In genomic region chr5:178114325-178115135, GRCh38 we compare ENCODE assay signal across 8 cellular contexts. TPM values are rescaled to one million over a fixed set of nuclear protein-coding genes. Genes with fewer than 3 reads are reported as not detected.
DNase-seq lines count a peak whose midpoint lies in the region; ATAC-seq and TF ChIP-seq lines count a peak whose summit lies in the region.

No MANE protein-coding gene starts in this region.

- POLR2A ChIA-PET in SK-N-SH (lab: Yijun Ruan, JAX), result interaction anchor here (0.9 kb wide), 1 partner anchor 17 kb away, joined by 3 read pairs; the partner anchor contains the start of gene RMND5B

- H2AK5ac ChIP-seq in neuronal stem cell (ENCODE audit: low read depth, low read length), result peak overlapping the region; percentile 85

- CTCF ChIA-PET in SK-N-SH (lab: Yijun Ruan, JAX), result interaction anchor here (0.9 to 5.5 kb wide), 4 partner anchors 24 to 50 kb away, joined by 3 to 21 read pairs (median 4); no protein-coding TSS in a partner anchor

- H2AFZ ChIP-seq in SK-N-SH (ENCODE audit: low read depth), result 0 out of 2 replicates have a peak overlapping the region, but pooled peaks have one; percentile 56
- peak overlapping the region; percentile 97 for H2AFZ ChIP-seq in neuronal stem cell (ENCODE audit: low read length)

- no peak for TF ChIP-seq CTCF in SK-N-SH (IDR thresholded peaks at IDR 0.05)
- TF ChIP-seq CTCF in ovary (IDR thresholded peaks at IDR 0.05), result no peak
- TF ChIP-seq CTCF in thyroid gland (IDR thresholded peaks at IDR 0.05), result no peak

- intact Hi-C loops in ovary (cut with DNase I) (loop anchor here in 1 of 4 donors (10.0 kb wide), 1 partner anchor 290 kb away; no protein-coding TSS in a partner anchor), thyroid gland (cut with DNase I) (no loop called here)

- no peak for TF ChIP-seq EP300 in SK-N-SH (IDR thresholded peaks at IDR 0.05; ENCODE audit: borderline replicate concordance in 1 of 2, low read depth in 1 of 2, low read length in 1 of 2)
- no peak for TF ChIP-seq EP300 in ovary (IDR thresholded peaks at IDR 0.05)

- no peak for ATAC-seq in SK-N-SH treated with all-trans-retinoic acid at 6 μM for 48 hours
- no peak for ATAC-seq in GM21723 (IDR thresholded peaks at IDR 0.05; ENCODE audit: unreplicated experiment)

- H3K18ac ChIP-seq in neuronal stem cell (ENCODE audit: low read length), result peak overlapping the region; percentile 96

- H3K23ac ChIP-seq in neuronal stem cell (ENCODE audit: low read depth, low read length, poor library complexity), result peak overlapping the region; percentile 46

- no peaks in the 10 kb centered on the region for H3F3A ChIP-seq in SK-N-SH (replicated peaks; ENCODE audit: insufficient read depth)

- H3K9me2 ChIP-seq in SK-N-SH, result no peaks in the 10 kb centered on the region

- H4K20me1 ChIP-seq in SK-N-SH (ENCODE audit: insufficient read depth), result no peaks in the 10 kb centered on the region

- peak overlapping the region; percentile 91 for H2BK12ac ChIP-seq in neuronal stem cell (ENCODE audit: low read length)

- H3K4me2 ChIP-seq in SK-N-SH (peak overlapping the region; percentile 62; the same call in 1 of the 2 replicates), neuronal stem cell (ENCODE audit: insufficient read depth, low read length, poor library complexity, severe bottlenecking) (peak overlapping the region; percentile 85)

- H3K4me3 ChIP-seq in SK-N-SH (ENCODE audit: low read depth in 2 of 2, low read length in 1 of 2), result peak overlapping the region in 1 of 2 experiments; percentile 44; a peak in 1 of 4 replicates
- peak overlapping the region; percentile 87 to 90 for H3K4me3 ChIP-seq in neuronal stem cell (ENCODE audit: low read length in 2 of 2)
- no peak overlapping the region for H3K4me3 ChIP-seq in ovary
- H3K4me3 ChIP-seq in thyroid gland (replicated peaks in 1 of 3), result peak overlapping the region in 1 of 3 donors; percentile 59

- peak overlapping the region; percentile 47 for H3K4ac ChIP-seq in neuronal stem cell (ENCODE audit: low read length)

- H3K27me3 ChIP-seq in SK-N-SH (ENCODE audit: insufficient read depth), result no peaks in the 10 kb centered on the region; the same call in 1 of the 2 replicates
- H3K27me3 ChIP-seq in neuronal stem cell (ENCODE audit: control insufficient read depth in 3 of 3, insufficient read depth in 3 of 3, low read depth in 1 of 3, low read length in 3 of 3), result no peaks in the 10 kb centered on the region
- H3K27me3 ChIP-seq in ovary, result no peaks in the 10 kb centered on the region
- no peaks in the 10 kb centered on the region for H3K27me3 ChIP-seq in thyroid gland

- H3K14ac ChIP-seq in neuronal stem cell (ENCODE audit: low read length), result peak overlapping the region; percentile 79

- H2BK5ac ChIP-seq in neuronal stem cell (ENCODE audit: low read length), result peak overlapping the region; percentile 35

- H3K79me1 ChIP-seq in neuronal stem cell (ENCODE audit: low read depth, low read length), result peaks cover 2% of the 10 kb centered on the region

- TF ChIP-seq POLR2A in ovary (IDR thresholded peaks at IDR 0.05) (no peak), thyroid gland (IDR thresholded peaks at IDR 0.05) (no peak)

- H3K27ac ChIP-seq in SK-N-SH (ENCODE audit: low read depth in 2 of 2, low read length in 1 of 2) (no peak overlapping the region), epithelial cell of prostate (peak overlapping the region; percentile 49), neuronal stem cell (replicated peaks; ENCODE audit: low read length) (peak overlapping the region; percentile 20), ovary (no peak overlapping the region), thyroid gland (peak overlapping the region in 1 of 3 donors; percentile 47)

- H3K79me2 ChIP-seq in SK-N-SH (ENCODE audit: insufficient read depth), result no peaks in the 10 kb centered on the region

- DNase-seq in SK-N-SH (no peak), epithelial cell of prostate (ENCODE audit: low read depth, low spot score) (no peak), neuronal stem cell (ENCODE audit: low spot score) (peak; percentile 40), ovary (no peak), thyroid gland (no peak)
- DNase-seq in activated CD4-positive, alpha-beta T cell treated with anti-CD3 and anti-CD28 coated beads, Interleukin-2, amount 50 U/mL, for 48 hours, result peak; percentile 33 to 53

- WGBS in SK-N-SH (ENCODE audit: low lambda C conversion rate), result 57% methylated on average over 21 of the region's 28 CpGs
- WGBS in neuronal stem cell (ENCODE audit: extremely low coverage in 2 of 2, insufficient read length in 2 of 2, insufficient replicate concordance in 1 of 2), 2 donors, result no CpG with 5 or more reads among the region's 28 CpGs
- WGBS in ovary, 3 donors, result 21 to 29% (median 23%) methylated on average over 22 to 28 of the region's 28 CpGs
- 43 to 45% methylated on average over 17 to 22 of the region's 28 CpGs for WGBS in thyroid gland, 2 donors

- no peak overlapping the region for H4K8ac ChIP-seq in neuronal stem cell (ENCODE audit: low read depth, low read length)

- no peak overlapping the region for H3K9ac ChIP-seq in SK-N-SH
- H3K9ac ChIP-seq in neuronal stem cell (ENCODE audit: low read depth, low read length, poor library complexity), result peak overlapping the region; percentile 81

- H2BK15ac ChIP-seq in neuronal stem cell (ENCODE audit: low read length), result peak overlapping the region; percentile 96

- no peaks in the 10 kb centered on the region for H3K9me3 ChIP-seq in SK-N-SH
- H3K9me3 ChIP-seq in neuronal stem cell (replicated peaks in 1 of 2; ENCODE audit: control insufficient read depth in 2 of 2, insufficient read depth in 1 of 2, low read depth in 1 of 2, low read length in 2 of 2), result peaks cover 2 to 7% of the 10 kb centered on the region in 2 donors
- no peaks in the 10 kb centered on the region for H3K9me3 ChIP-seq in ovary
- no peaks in the 10 kb centered on the region for H3K9me3 ChIP-seq in thyroid gland

- peak overlapping the region; percentile 77 for H2BK120ac ChIP-seq in neuronal stem cell (ENCODE audit: low read depth, low read length)

- H3K36me3 ChIP-seq in SK-N-SH (replicated peaks in 1 of 2; ENCODE audit: control insufficient read depth in 1 of 2, insufficient read depth in 2 of 2, low read length in 1 of 2), result no peaks in the 10 kb centered on the region
- no peaks in the 10 kb centered on the region for H3K36me3 ChIP-seq in neuronal stem cell (replicated peaks in 1 of 2; ENCODE audit: control insufficient read depth in 2 of 2, insufficient read depth in 2 of 2, low read length in 2 of 2)
- no peaks in the 10 kb centered on the region for H3K36me3 ChIP-seq in ovary
- no peaks in the 10 kb centered on the region for H3K36me3 ChIP-seq in thyroid gland

- TF ChIP-seq RAD21 in SK-N-SH (IDR thresholded peaks at IDR 0.05; ENCODE audit: low read length), result no peak

- H3K4me1 ChIP-seq in SK-N-SH (ENCODE audit: control insufficient read depth in 1 of 2, insufficient read depth in 2 of 2, low read depth in 1 of 2, low read length in 1 of 2), result peaks cover 0 to 17% of the 10 kb centered on the region in 2 experiments; a peak in 1 of 4 replicates
- peaks cover 24 to 36% of the 10 kb centered on the region in 2 donors for H3K4me1 ChIP-seq in neuronal stem cell (ENCODE audit: control insufficient read depth in 2 of 2, insufficient read depth in 1 of 2, low read depth in 1 of 2, low read length in 2 of 2)
- H3K4me1 ChIP-seq in ovary (ENCODE audit: insufficient read depth), result no peaks in the 10 kb centered on the region
- peaks cover 0 to 5% of the 10 kb centered on the region in 2 donors for H3K4me1 ChIP-seq in thyroid gland

- H4K91ac ChIP-seq in neuronal stem cell (ENCODE audit: low read depth, low read length, poor library complexity), result peak overlapping the region; percentile 38

TF ChIP-seq in SK-N-SH, 30 proteins besides CTCF, POLR2A, EP300 and RAD21:
- TF ChIP-seq EZH2phosphoT487 (IDR thresholded peaks at IDR 0.05; ENCODE audit: borderline replicate concordance, low read depth), result no peak
TF ChIP-seq in SK-N-SH: peak in this region for 0.

TF ChIP-seq in SK-N-SH treated with all-trans-retinoic acid at 6 μM for 48 hours, 23 proteins besides CTCF, POLR2A, EP300 and RAD21 (continues in another document):
- TF ChIP-seq ZFP30 (CRISPR knock-in tag; IDR thresholded peaks at IDR 0.05) (no peak), POU6F1 (CRISPR knock-in tag; IDR thresholded peaks at IDR 0.05; ENCODE audit: borderline replicate concordance, low read depth) (no peak)

RNA-seq across cellular contexts. Expression of gene N4BP3, which starts 1.2 kb away (rescaled TPM):
- polyA plus RNA-seq in SK-N-SH (2012; rRNA removed) (0.16 and 0.28 TPM in 2 replicates), ovary (1 to 10 TPM in 1 of 2 donors, under 1 TPM in 1; 0.58 to 1.3 TPM)
- 0.09 and 0.14 TPM in 2 replicates for polyA plus RNA-seq in SK-N-SH (2012; cell fraction: cytosol; rRNA removed)
- polyA plus RNA-seq in SK-N-SH (2012; cell fraction: nucleus; rRNA removed), result 0.42 and 0.54 TPM in 2 replicates
- polyA plus RNA-seq in neuronal stem cell (2013, experiment 1 of 2), result 2.4 TPM
- 2.5 TPM for polyA plus RNA-seq in neuronal stem cell (2013, experiment 2 of 2)
- total RNA-seq in ovary (1 to 10 TPM in 2 of 7 donors, under 1 TPM in 5; 0.40 to 1.8 (median 0.58) TPM), thyroid gland (1 to 10 TPM; 3.9 to 6.4 (median 5.6) TPM)

RNA-seq across cellular contexts. Expression of gene RMND5B, which starts 16.3 kb away (rescaled TPM):
- polyA plus RNA-seq in SK-N-SH (2012; rRNA removed), result 42.8 and 43.7 TPM in 2 replicates
- 25.1 and 32.1 TPM in 2 replicates for polyA plus RNA-seq in SK-N-SH (2012; cell fraction: cytosol; rRNA removed)
- polyA plus RNA-seq in SK-N-SH (2012; cell fraction: nucleus; rRNA removed), result 74.2 and 75.6 TPM in 2 replicates
- polyA plus RNA-seq in neuronal stem cell (2013, experiment 1 of 2), result 19.2 TPM
- 19.2 TPM for polyA plus RNA-seq in neuronal stem cell (2013, experiment 2 of 2)
- 10 to 100 TPM; 18.1 to 43.2 (median 33.0) TPM for total RNA-seq in ovary
- 10 to 100 TPM; 13.8 to 25.0 TPM for polyA plus RNA-seq in ovary
- total RNA-seq in thyroid gland, result 10 to 100 TPM; 32.9 to 49.3 (median 48.2) TPM

RNA-seq across cellular contexts. Expression of gene NHP2, which starts 39.2 kb away (rescaled TPM):
- polyA plus RNA-seq in SK-N-SH (2012; rRNA removed), result 313 and 455 TPM in 2 replicates
- 325 and 409 TPM in 2 replicates for polyA plus RNA-seq in SK-N-SH (2012; cell fraction: cytosol; rRNA removed)
- 134 and 156 TPM in 2 replicates for polyA plus RNA-seq in SK-N-SH (2012; cell fraction: nucleus; rRNA removed)
- polyA plus RNA-seq in neuronal stem cell (2013, experiment 1 of 2), result 177 TPM
- 166 TPM for polyA plus RNA-seq in neuronal stem cell (2013, experiment 2 of 2)
- 100 to 1,000 TPM in 6 of 7 donors, 10 to 100 TPM in 1; 78.4 to 174 (median 115) TPM for total RNA-seq in ovary
- 100 to 1,000 TPM in 1 of 2 donors, 10 to 100 TPM in 1; 50.1 to 148 TPM for polyA plus RNA-seq in ovary
- 100 to 1,000 TPM; 109 to 257 (median 177) TPM for total RNA-seq in thyroid gland

Comparison
In these comparisons a context has a peak if more than half of its experiments do, and no peak if none do; other contexts are left out.
1. DNase-seq: peak in activated CD4-positive, alpha-beta T cell treated with anti-CD3 and anti-CD28 coated beads, Interleukin-2, amount 50 U/mL, for 48 hours (2 of 2) and neuronal stem cell (single experiment); none in SK-N-SH (single experiment), epithelial cell of prostate (single experiment), ovary (0 of 5) and thyroid gland (0 of 2).
2. H3K27ac ChIP-seq: peak in epithelial cell of prostate (single experiment) and neuronal stem cell (single experiment); none in SK-N-SH (0 of 2) and ovary (0 of 2).